32 cellular contexts compared by ENCODE assay signal in the genomic region with DNA sequence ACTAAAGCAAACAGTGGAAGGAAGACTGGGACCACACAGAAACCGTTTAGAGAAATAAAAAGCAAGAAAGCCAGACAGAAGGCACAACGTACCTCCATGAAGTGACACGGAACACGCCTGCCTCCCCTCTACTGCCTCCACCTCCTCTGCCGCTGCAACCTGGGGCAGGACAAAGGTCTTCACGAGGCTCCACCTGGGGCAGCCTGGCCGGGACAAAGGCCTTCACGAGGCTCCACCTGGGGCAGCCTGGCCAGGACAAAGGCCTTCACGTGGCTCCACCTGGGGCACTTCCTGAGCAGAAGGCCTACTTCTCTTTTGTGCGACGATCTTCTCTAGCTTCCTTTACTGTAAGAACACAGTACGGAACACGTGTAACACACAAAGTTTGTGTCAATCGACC. TPM values are rescaled to one million over a fixed set of nuclear protein-coding genes. Genes with fewer than 3 reads are reported as not detected.
DNase-seq lines count a peak whose midpoint lies in the region; ATAC-seq and TF ChIP-seq lines count a peak whose summit lies in the region.
"Had no signal": no experiment of that assay in that cellular context is flagged by ENCODE, and none has a peak within 500 bp of the region (broad histone marks: within the 10 kb centered on the region; RNA-seq: fewer than 3 reads in every experiment).

No MANE protein-coding gene starts in this region.

- TF ChIP-seq CTCF in OCI-LY1 (IDR thresholded peaks at IDR 0.05; ENCODE audit: low read length), result no peak
- no peak for TF ChIP-seq CTCF in prostate gland (IDR thresholded peaks at IDR 0.05)

- H3K9me3 Mint-ChIP-seq in activated naive CD4-positive, alpha-beta T cell treated with anti-CD3 and anti-CD28 coated beads, Interleukin-2, amount 10 ng/mL, durations not matched to agents 7 days and 5 days, result no peaks in the 10 kb centered on the region
- H3K9me3 Mint-ChIP-seq in activated naive CD4-positive, alpha-beta T cell treated with anti-CD3 and anti-CD28 coated beads, Interleukin-2, amount 50 U/mL, for 72 hours, result no peaks in the 10 kb centered on the region
- H3K9me3 Mint-ChIP-seq in activated naive CD8-positive, alpha-beta T cell (ENCODE audit: low read depth), result no peaks in the 10 kb centered on the region
- no peaks in the 10 kb centered on the region for H3K9me3 Mint-ChIP-seq in stimulated activated effector memory CD8-positive, alpha-beta T cell treated with anti-CD3 and anti-CD28 coated beads, Interleukin-12 subunit alpha, Interleukin-12 subunit beta, amount 100 ng/mL, for 72 hours
- H3K9me3 Mint-ChIP-seq: activated CD4-positive, alpha-beta memory T cell treated with anti-CD3 and anti-CD28 coated beads, Interleukin-2, amount 10 ng/mL, durations not matched to agents 7 days and 5 days; HFFc6 had no signal

- 82% methylated on average over 14 of the region's 14 CpGs for WGBS in prostate gland

- H3K27ac Mint-ChIP-seq in activated naive CD4-positive, alpha-beta T cell treated with anti-CD3 and anti-CD28 coated beads, Interleukin-2, amount 10 ng/mL, durations not matched to agents 7 days and 5 days, result peak overlapping the region; percentile 59
- H3K27ac Mint-ChIP-seq in activated naive CD4-positive, alpha-beta T cell treated with anti-CD3 and anti-CD28 coated beads, Interleukin-2, amount 50 U/mL, for 72 hours, result peak overlapping the region in 1 of 2 donors; percentile 48
- H3K27ac Mint-ChIP-seq in activated naive CD8-positive, alpha-beta T cell, result no peak overlapping the region
- H3K27ac Mint-ChIP-seq in stimulated activated effector memory CD8-positive, alpha-beta T cell treated with anti-CD3 and anti-CD28 coated beads, Interleukin-12 subunit alpha, Interleukin-12 subunit beta, amount 100 ng/mL, for 72 hours, result peak overlapping the region; percentile 57
- H3K27ac Mint-ChIP-seq: activated CD4-positive, alpha-beta memory T cell treated with anti-CD3 and anti-CD28 coated beads, Interleukin-2, amount 10 ng/mL, durations not matched to agents 7 days and 5 days; HFFc6 had no signal

- peaks cover 5% of the 10 kb centered on the region for H3K36me3 Mint-ChIP-seq in activated naive CD4-positive, alpha-beta T cell treated with anti-CD3 and anti-CD28 coated beads, Interleukin-2, amount 10 ng/mL, durations not matched to agents 7 days and 5 days
- H3K36me3 Mint-ChIP-seq in activated naive CD4-positive, alpha-beta T cell treated with anti-CD3 and anti-CD28 coated beads, Interleukin-2, amount 50 U/mL, for 72 hours, result no peaks in the 10 kb centered on the region
- H3K36me3 Mint-ChIP-seq in activated naive CD8-positive, alpha-beta T cell, result no peaks in the 10 kb centered on the region
- peaks cover 48% of the 10 kb centered on the region for H3K36me3 Mint-ChIP-seq in stimulated activated effector memory CD8-positive, alpha-beta T cell treated with anti-CD3 and anti-CD28 coated beads, Interleukin-12 subunit alpha, Interleukin-12 subunit beta, amount 100 ng/mL, for 72 hours

- H3K4me3 ChIP-seq in OCI-LY1 (ENCODE audit: low read depth, low read length, poor library complexity, severe bottlenecking), result no peak overlapping the region
- no peak overlapping the region for H3K4me3 ChIP-seq in prostate gland
- H3K4me3 ChIP-seq: heart left ventricle, lung, mucosa of descending colon, pancreas, spleen, suprapubic skin had no signal

- peaks cover 44% of the 10 kb centered on the region for H3K4me1 ChIP-seq in OCI-LY1 (ENCODE audit: insufficient read depth, low read length, severe bottlenecking)
- no peaks in the 10 kb centered on the region for H3K4me1 ChIP-seq in prostate gland (replicated peaks)

- H3K9me3 ChIP-seq in OCI-LY1 (ENCODE audit: low read length), result no peaks in the 10 kb centered on the region
- H3K9me3 ChIP-seq in prostate gland, result no peaks in the 10 kb centered on the region
- H3K9me3 ChIP-seq: heart left ventricle, mucosa of descending colon, pancreas, spleen, suprapubic skin had no signal

- peaks cover 69% of the 10 kb centered on the region for H3K36me3 ChIP-seq in OCI-LY1 (ENCODE audit: insufficient read depth, low read length)
- H3K36me3 ChIP-seq in prostate gland, result no peaks in the 10 kb centered on the region
- H3K36me3 ChIP-seq: pancreas had no signal

- H3K4me1 Mint-ChIP-seq in activated naive CD4-positive, alpha-beta T cell treated with anti-CD3 and anti-CD28 coated beads, Interleukin-2, amount 10 ng/mL, durations not matched to agents 7 days and 5 days, result peaks cover 29% of the 10 kb centered on the region
- H3K4me1 Mint-ChIP-seq in activated naive CD8-positive, alpha-beta T cell (ENCODE audit: low read depth), result peaks cover 32% of the 10 kb centered on the region
- peaks cover 42% of the 10 kb centered on the region for H3K4me1 Mint-ChIP-seq in stimulated activated effector memory CD8-positive, alpha-beta T cell treated with anti-CD3 and anti-CD28 coated beads, Interleukin-12 subunit alpha, Interleukin-12 subunit beta, amount 100 ng/mL, for 72 hours

- no peak overlapping the region for H3K4me2 ChIP-seq in OCI-LY1 (ENCODE audit: low read length)

- intact Hi-C loops in prostate gland (cut with DNase I), result no loop called here

- no peak for ATAC-seq in activated naive CD4-positive, alpha-beta T cell treated with anti-CD3 and anti-CD28 coated beads, Interleukin-2, amount 50 U/mL, for 72 hours
- ATAC-seq in stimulated activated effector memory CD8-positive, alpha-beta T cell treated with anti-CD3 and anti-CD28 coated beads, Interleukin-12 subunit alpha, Interleukin-12 subunit beta, amount 100 ng/mL, for 72 hours, result no peak
- ATAC-seq in GM21737 (IDR thresholded peaks at IDR 0.05; ENCODE audit: unreplicated experiment) (no peak), GM21786 (IDR thresholded peaks at IDR 0.05; ENCODE audit: unreplicated experiment) (no peak)
- ATAC-seq: heart left ventricle, mucosa of descending colon, pancreas, SK-N-SH treated with all-trans-retinoic acid at 6 μM for 48 hours had no signal

- H3K9me2 ChIP-seq in OCI-LY1 (ENCODE audit: low read depth, low read length), result no peaks in the 10 kb centered on the region

- CTCF ChIA-PET in activated naive CD4-positive, alpha-beta T cell treated with anti-CD3 and anti-CD28 coated beads, Interleukin-2, amount 10 ng/mL, durations not matched to agents 7 days and 5 days (lab: Charles Lee), result interaction anchor here (1.1 to 1.4 kb wide), 2 partner anchors 9 to 34 kb away, joined by 3 to 4 read pairs; no protein-coding TSS in a partner anchor

- no peaks in the 10 kb centered on the region for H4K20me1 ChIP-seq in OCI-LY1 (ENCODE audit: insufficient read depth, low read length)

- H3K27me3 ChIP-seq in OCI-LY1 (ENCODE audit: insufficient read depth, low read length), result no peaks in the 10 kb centered on the region
- no peaks in the 10 kb centered on the region for H3K27me3 ChIP-seq in prostate gland (replicated peaks; ENCODE audit: insufficient read depth)
- H3K27me3 ChIP-seq: heart left ventricle, pancreas, spleen, suprapubic skin had no signal

- H3K27ac ChIP-seq in OCI-LY1 (ENCODE audit: low read depth, low read length, poor library complexity, severe bottlenecking) (peak overlapping the region; percentile 61), prostate gland (no peak overlapping the region)
- H3K27ac ChIP-seq: epithelial cell of prostate, heart left ventricle, pancreas, suprapubic skin had no signal

- H3K79me2 ChIP-seq in OCI-LY1 (ENCODE audit: insufficient read depth, low read length), result peaks cover 13% of the 10 kb centered on the region

- DNase-seq in activated naive CD4-positive, alpha-beta T cell treated with anti-CD3 and anti-CD28 coated beads, Interleukin-2, amount 10 ng/mL, durations not matched to agents 7 days and 5 days, result no peak
- DNase-seq in activated naive CD4-positive, alpha-beta T cell treated with anti-CD3 and anti-CD28 coated beads, Interleukin-2, amount 50 U/mL, for 72 hours (ENCODE audit: low spot score in 2 of 2), result no peak
- no peak for DNase-seq in stimulated activated effector memory CD8-positive, alpha-beta T cell treated with anti-CD3 and anti-CD28 coated beads, Interleukin-12 subunit alpha, Interleukin-12 subunit beta, amount 100 ng/mL, for 72 hours (ENCODE audit: low spot score in 2 of 2)
- DNase-seq in prostate gland (ENCODE audit: low spot score), result no peak
- DNase-seq: ACHN; activated CD4-positive, alpha-beta memory T cell treated with anti-CD3 and anti-CD28 coated beads, Interleukin-2, amount 10 ng/mL, durations not matched to agents 7 days and 5 days; activated gamma-delta T cell treated with Interleukin-2 at 50 U/mL for 16 hours; DND-41; heart left ventricle; HFFc6; kidney glomerular epithelial cell; mucosa of descending colon; NCI-H146; NCI-H446 treated with DMSO at 0.1 percent for 48 hours; NCI-H82; spleen; stimulated activated CD4-positive, alpha-beta T cell treated with anti-CD3 and anti-CD28 coated beads, Interleukin-2, amount 100 ng/mL, for 48 hours; T-helper 9 cell had no signal

- no peak for TF ChIP-seq POLR2A in prostate gland (IDR thresholded peaks at IDR 0.05)

- H2AFZ ChIP-seq in OCI-LY1 (ENCODE audit: low read length), result no peak overlapping the region

- no peak overlapping the region for H3K4me3 Mint-ChIP-seq in activated naive CD4-positive, alpha-beta T cell treated with anti-CD3 and anti-CD28 coated beads, Interleukin-2, amount 10 ng/mL, durations not matched to agents 7 days and 5 days
- H3K4me3 Mint-ChIP-seq in activated naive CD8-positive, alpha-beta T cell, result peak overlapping the region; percentile 7
- H3K4me3 Mint-ChIP-seq in stimulated activated effector memory CD8-positive, alpha-beta T cell treated with anti-CD3 and anti-CD28 coated beads, Interleukin-12 subunit alpha, Interleukin-12 subunit beta, amount 100 ng/mL, for 72 hours, result no peak overlapping the region
- H3K4me3 Mint-ChIP-seq: activated CD4-positive, alpha-beta memory T cell treated with anti-CD3 and anti-CD28 coated beads, Interleukin-2, amount 10 ng/mL, durations not matched to agents 7 days and 5 days; HFFc6 had no signal

- no peak overlapping the region; the same call in 1 of the 2 replicates for H3K9ac ChIP-seq in OCI-LY1 (ENCODE audit: low read length)

- H3K27me3 Mint-ChIP-seq in activated naive CD4-positive, alpha-beta T cell treated with anti-CD3 and anti-CD28 coated beads, Interleukin-2, amount 10 ng/mL, durations not matched to agents 7 days and 5 days, result no peaks in the 10 kb centered on the region
- H3K27me3 Mint-ChIP-seq in activated naive CD8-positive, alpha-beta T cell, result no peaks in the 10 kb centered on the region
- H3K27me3 Mint-ChIP-seq: activated CD4-positive, alpha-beta memory T cell treated with anti-CD3 and anti-CD28 coated beads, Interleukin-2, amount 10 ng/mL, durations not matched to agents 7 days and 5 days had no signal

- no peaks in the 10 kb centered on the region for H3F3A ChIP-seq in OCI-LY1 (ENCODE audit: insufficient read depth, low read length)

RNA-seq across cellular contexts. Expression of a gene that starts 11.7 kb away (rescaled TPM):
- total RNA-seq in activated naive CD4-positive, alpha-beta T cell treated with anti-CD3 and anti-CD28 coated beads, Interleukin-2, amount 50 U/mL, for 72 hours, result 10 to 100 TPM; 24.1 to 26.2 TPM
- total RNA-seq in prostate gland, result 10 to 100 TPM in 1 of 2 donors, 1 to 10 TPM in 1; 4.3 to 12.2 TPM

RNA-seq across cellular contexts. Expression of a gene that starts 28.9 kb away (rescaled TPM):
- under 1 TPM; 0.08 to 0.11 TPM for total RNA-seq in activated naive CD4-positive, alpha-beta T cell treated with anti-CD3 and anti-CD28 coated beads, Interleukin-2, amount 50 U/mL, for 72 hours
- total RNA-seq in prostate gland, result 1 to 10 TPM in 1 of 2 donors, not detected in 1; 1.3 TPM
- total RNA-seq: bronchial epithelial cell, heart left ventricle, HFFc6, LHCN-M2, lung, mucosa of descending colon, pancreas, right cardiac atrium, RPMI7951, spleen, urinary bladder had no signal
